In genomic region chr15:31023841-31024240, GRCh38 we compare ENCODE assay signal across 2 cellular contexts.
TF ChIP-seq lines count a peak whose summit lies in the region.

No MANE protein-coding gene starts in this region.

TF ChIP-seq in GM23338, 12 proteins besides CTCF, POLR2A, EP300 and RAD21 (continued from another document):
- no peak for TF ChIP-seq ZNF462 (CRISPR knock-in tag; IDR thresholded peaks at IDR 0.05)
- TF ChIP-seq STAT1 (IDR thresholded peaks at IDR 0.05; ENCODE audit: unreplicated experiment) = no peak
- TF ChIP-seq ETS1 (IDR thresholded peaks at IDR 0.05) = no peak
- TF ChIP-seq JUNB (IDR thresholded peaks at IDR 0.05; ENCODE audit: unreplicated experiment) = no peak
TF ChIP-seq in GM23338: peak in this region for 0.

TF ChIP-seq in WTC11, 78 proteins besides CTCF, POLR2A, EP300 and RAD21 (continued from another document):
- no peak for TF ChIP-seq CDX4 (CRISPR knock-in tag; IDR thresholded peaks at IDR 0.05; ENCODE audit: borderline replicate concordance)
- TF ChIP-seq MAX (CRISPR knock-in tag; IDR thresholded peaks at IDR 0.05) = no peak
- TF ChIP-seq CBFB (CRISPR knock-in tag; IDR thresholded peaks at IDR 0.05; ENCODE audit: low read depth) = no peak
- no peak for TF ChIP-seq TP53 (CRISPR knock-in tag; IDR thresholded peaks at IDR 0.05)
- no peak for TF ChIP-seq IRF1 (CRISPR knock-in tag; IDR thresholded peaks at IDR 0.05)
- TF ChIP-seq ZNF263 (CRISPR knock-in tag; IDR thresholded peaks at IDR 0.05; ENCODE audit: low read depth) = no peak
- TF ChIP-seq SP1 (CRISPR knock-in tag; conservative IDR thresholded peaks at IDR 0.05) = no peak
